ENCODE assay signal across 8 cellular contexts in genomic region chr19:50460161-50460765, GRCh38. TPM values are rescaled to one million over a fixed set of nuclear protein-coding genes. Genes with fewer than 3 reads are reported as not detected.
DNase-seq lines count a peak whose midpoint lies in the region; ATAC-seq and TF ChIP-seq lines count a peak whose summit lies in the region.

No MANE protein-coding gene starts in this region.

- CTCF ChIA-PET in SK-N-SH (lab: Yijun Ruan, JAX), result interaction anchor here (0.6 to 8.3 kb wide), 24 partner anchors 9 to 208 kb away, joined by 3 to 80 read pairs (median 4); partner anchors contain the start of genes MYBPC2 and POLD1

- H3K4me2 ChIP-seq in SK-N-SH (no peak overlapping the region), SU-DHL-6 (ENCODE audit: low read depth, low read length, poor library complexity, severe bottlenecking) (peak overlapping the region; percentile 41), osteoblast (ENCODE audit: insufficient read depth, low read length) (peak overlapping the region; percentile 14)

- no peak for TF ChIP-seq POLR2A in adrenal gland (IDR thresholded peaks at IDR 0.05)

- no peak for DNase-seq in SK-N-SH
- DNase-seq in osteoblast (ENCODE audit: insufficient read length, low spot score, missing footprints), result peak; percentile 90
- no peak for DNase-seq in adrenal gland
- no peak for DNase-seq in NCI-H774 (lab: John Stamatoyannopoulos, UW)

- H3K4me3 ChIP-seq in SK-N-SH (ENCODE audit: low read depth in 2 of 2, low read length in 1 of 2) (no peak overlapping the region), SU-DHL-6 (ENCODE audit: insufficient read depth, low read length, poor library complexity, severe bottlenecking) (no peak overlapping the region), osteoblast (ENCODE audit: insufficient read depth, low read length) (no peak overlapping the region), adrenal gland (no peak overlapping the region)

- H4K20me1 ChIP-seq in SK-N-SH (ENCODE audit: insufficient read depth), result no peaks in the 10 kb centered on the region
- H4K20me1 ChIP-seq in SU-DHL-6 (ENCODE audit: low read depth, low read length), result no peaks in the 10 kb centered on the region
- H4K20me1 ChIP-seq in osteoblast (ENCODE audit: insufficient read depth, low read length), result no peaks in the 10 kb centered on the region

- TF ChIP-seq RAD21 in SK-N-SH (IDR thresholded peaks at IDR 0.05; ENCODE audit: low read length), result no peak

- H3K9me2 ChIP-seq in SK-N-SH (no peaks in the 10 kb centered on the region), SU-DHL-6 (replicated peaks; ENCODE audit: insufficient read depth, low read length) (no peaks in the 10 kb centered on the region)

- POLR2A ChIA-PET in SK-N-SH (lab: Yijun Ruan, JAX), result interaction anchor here (0.7 to 1.1 kb wide), 4 partner anchors 17 to 92 kb away, joined by 3 to 4 read pairs (median 3); partner anchors contain the start of gene POLD1

- intact Hi-C loops in adrenal gland (cut with DNase I), result loop anchor here (5.0 kb wide), 1 partner anchor 93 kb away; the partner anchor contains the start of gene NAPSA (in 2 of the 2)

- H3K79me2 ChIP-seq in SK-N-SH (ENCODE audit: insufficient read depth) (no peaks in the 10 kb centered on the region), SU-DHL-6 (ENCODE audit: insufficient read depth, low read length) (no peaks in the 10 kb centered on the region), osteoblast (ENCODE audit: insufficient read depth, low read length) (no peaks in the 10 kb centered on the region)

- H3K4me1 ChIP-seq in SK-N-SH (ENCODE audit: control insufficient read depth in 1 of 2, insufficient read depth in 2 of 2, low read depth in 1 of 2, low read length in 1 of 2) (peaks cover 0 to 4% of the 10 kb centered on the region in 2 experiments; a peak in 1 of 4 replicates), osteoblast (ENCODE audit: insufficient read depth, low read length) (peaks cover 8% of the 10 kb centered on the region), adrenal gland (replicated peaks in 1 of 2) (no peaks in the 10 kb centered on the region)

- H3F3A ChIP-seq in SK-N-SH (replicated peaks; ENCODE audit: insufficient read depth) (no peaks in the 10 kb centered on the region), SU-DHL-6 (ENCODE audit: insufficient read depth) (peaks cover 5% of the 10 kb centered on the region)

- peaks cover 5% of the 10 kb centered on the region; the same call in 1 of the 2 replicates for H3K27me3 ChIP-seq in SK-N-SH (ENCODE audit: insufficient read depth)
- no peaks in the 10 kb centered on the region for H3K27me3 ChIP-seq in SU-DHL-6 (ENCODE audit: low read length)
- peaks cover 13% of the 10 kb centered on the region for H3K27me3 ChIP-seq in osteoblast (ENCODE audit: insufficient read depth, low read length)
- peaks cover 10% of the 10 kb centered on the region for H3K27me3 ChIP-seq in adrenal gland

- H3K9me3 ChIP-seq in SK-N-SH (no peaks in the 10 kb centered on the region), SU-DHL-6 (ENCODE audit: insufficient read depth, low read length) (no peaks in the 10 kb centered on the region), osteoblast (ENCODE audit: low read depth, low read length) (no peaks in the 10 kb centered on the region), adrenal gland (replicated peaks in 1 of 3) (no peaks in the 10 kb centered on the region)

- ATAC-seq in SK-N-SH treated with all-trans-retinoic acid at 6 μM for 48 hours (peak; percentile 46), HG02938 (IDR thresholded peaks at IDR 0.05; ENCODE audit: unreplicated experiment) (peak; percentile 61), GM21367 (IDR thresholded peaks at IDR 0.05; ENCODE audit: unreplicated experiment) (no peak)

- WGBS in SK-N-SH (ENCODE audit: low lambda C conversion rate), result 63% methylated on average over 13 of the region's 13 CpGs
- 26 to 31% (median 30%) methylated on average over 13 of the region's 13 CpGs for WGBS in adrenal gland, 4 donors

- H3K9ac ChIP-seq in SK-N-SH, result no peak overlapping the region
- H3K9ac ChIP-seq in SU-DHL-6 (ENCODE audit: low read length), result peak overlapping the region; percentile 26

- H3K27ac ChIP-seq in SK-N-SH (ENCODE audit: low read depth in 2 of 2, low read length in 1 of 2) (no peak overlapping the region), SU-DHL-6 (ENCODE audit: low read depth, low read length) (peak overlapping the region; percentile 73), osteoblast (ENCODE audit: low read depth, low read length) (no peak overlapping the region), adrenal gland (no peak overlapping the region)

- no peak for TF ChIP-seq EP300 in SK-N-SH (IDR thresholded peaks at IDR 0.05; ENCODE audit: borderline replicate concordance in 1 of 2, low read depth in 1 of 2, low read length in 1 of 2)

- no peaks in the 10 kb centered on the region for H3K36me3 ChIP-seq in SK-N-SH (replicated peaks in 1 of 2; ENCODE audit: control insufficient read depth in 1 of 2, insufficient read depth in 2 of 2, low read length in 1 of 2)
- H3K36me3 ChIP-seq in SU-DHL-6 (ENCODE audit: low read length), result no peaks in the 10 kb centered on the region
- H3K36me3 ChIP-seq in osteoblast (ENCODE audit: insufficient read depth, low read length), result no peaks in the 10 kb centered on the region
- H3K36me3 ChIP-seq in adrenal gland (replicated peaks in 1 of 2), result no peaks in the 10 kb centered on the region

- TF ChIP-seq CTCF in SK-N-SH (IDR thresholded peaks at IDR 0.05) (no peak), SU-DHL-6 (IDR thresholded peaks at IDR 0.05; ENCODE audit: insufficient read depth, low read length, poor library complexity, severe bottlenecking) (no peak), osteoblast (IDR thresholded peaks at IDR 0.05; ENCODE audit: extremely low read depth, low read depth, low read length) (no peak), adrenal gland (IDR thresholded peaks at IDR 0.05) (no peak)

- H2AFZ ChIP-seq in SK-N-SH (ENCODE audit: low read depth) (no peak overlapping the region), SU-DHL-6 (ENCODE audit: low read depth, low read length, severe bottlenecking) (peak overlapping the region; percentile 15), osteoblast (ENCODE audit: low read length) (no peak overlapping the region)

TF ChIP-seq in SK-N-SH, 30 proteins besides CTCF, POLR2A, EP300 and RAD21 (continues in another document):
- TF ChIP-seq RXRA (IDR thresholded peaks at IDR 0.05; ENCODE audit: borderline replicate concordance, low read depth) (no peak), GABPA (IDR thresholded peaks at IDR 0.05; ENCODE audit: low read depth) (no peak), FOXJ3 (CRISPR knock-in tag; IDR thresholded peaks at IDR 0.05) (no peak), CHD2 (IDR thresholded peaks at IDR 0.05; ENCODE audit: low read length, partially characterized antibody) (no peak), SIN3A (IDR thresholded peaks at IDR 0.05; ENCODE audit: borderline replicate concordance, low read depth, low read length) (no peak), MEF2A (IDR thresholded peaks at IDR 0.05; ENCODE audit: borderline replicate concordance, low read depth) (no peak), EZH2phosphoT487 (IDR thresholded peaks at IDR 0.05; ENCODE audit: borderline replicate concordance, low read depth) (no peak), FOXM1 (IDR thresholded peaks at IDR 0.05; ENCODE audit: low read depth) (no peak), ZBTB33 (IDR thresholded peaks at IDR 0.05; ENCODE audit: borderline replicate concordance, low read depth) (no peak)

RNA-seq across cellular contexts. Expression of gene EMC10, which starts 16.0 kb away (rescaled TPM):
- polyA plus RNA-seq in SK-N-SH (2012; rRNA removed) (218 and 219 TPM in 2 replicates), adrenal gland (100 to 1,000 TPM in 2 of 3 donors, 10 to 100 TPM in 1; 39.4 to 123 (median 113) TPM)
- 127 and 185 TPM in 2 replicates for polyA plus RNA-seq in SK-N-SH (2012; cell fraction: cytosol; rRNA removed)
- polyA plus RNA-seq in SK-N-SH (2012; cell fraction: nucleus; rRNA removed), result 80.6 and 85.4 TPM in 2 replicates
- total RNA-seq in osteoblast (47.1 and 56.5 TPM in 2 replicates), adrenal gland (100 to 1,000 TPM; 113 to 216 (median 132) TPM)

RNA-seq across cellular contexts. Expression of gene GARIN5A, which starts 16.4 kb away (rescaled TPM):
- polyA plus RNA-seq in SK-N-SH (2012; rRNA removed) (1.1 and 1.3 TPM in 2 replicates), adrenal gland (1 to 10 TPM in 2 of 3 donors, under 1 TPM in 1; 0.88 to 2.2 (median 2.0) TPM)
- polyA plus RNA-seq in SK-N-SH (2012; cell fraction: cytosol; rRNA removed), result 0.63 and 0.73 TPM in 2 replicates
- 0.80 and 1.00 TPM in 2 replicates for polyA plus RNA-seq in SK-N-SH (2012; cell fraction: nucleus; rRNA removed)
- total RNA-seq in osteoblast (0.29 and 0.36 TPM in 2 replicates), adrenal gland (10 to 100 TPM in 1 of 8 donors, 1 to 10 TPM in 5, under 1 TPM in 1, not detected in 1; 0.54 to 26.3 (median 2.1) TPM)

RNA-seq across cellular contexts. Expression of gene MYBPC2, which starts 27.6 kb away (rescaled TPM):
- not detected in 2 replicates for polyA plus RNA-seq in SK-N-SH (2012; rRNA removed)
- polyA plus RNA-seq in SK-N-SH (2012; cell fraction: cytosol; rRNA removed), result not detected in 2 replicates
- not detected in 2 replicates for polyA plus RNA-seq in SK-N-SH (2012; cell fraction: nucleus; rRNA removed)
- not detected in 2 replicates for total RNA-seq in osteoblast
- 1 to 10 TPM in 1 of 8 donors, not detected in 7; 1.6 TPM for total RNA-seq in adrenal gland
- polyA plus RNA-seq in adrenal gland, result under 1 TPM in 1 of 3 donors, not detected in 2; 0.03 TPM

RNA-seq across cellular contexts. Expression of gene SPIB, which starts 41.5 kb away (rescaled TPM):
- polyA plus RNA-seq in SK-N-SH (2012; rRNA removed) (not detected in 2 replicates), adrenal gland (under 1 TPM in 1 of 3 donors, not detected in 2; 0.03 TPM)
- 0.06 TPM in 1 of 2 replicates, not detected in the other for polyA plus RNA-seq in SK-N-SH (2012; cell fraction: cytosol; rRNA removed)
- not detected in 2 replicates for polyA plus RNA-seq in SK-N-SH (2012; cell fraction: nucleus; rRNA removed)
- total RNA-seq in osteoblast (0.36 TPM in 1 of 2 replicates, not detected in the other), adrenal gland (under 1 TPM in 2 of 8 donors, not detected in 6; 0.19 to 0.29 TPM)

RNA-seq across cellular contexts. Expression of gene JOSD2, which starts 50.7 kb away (rescaled TPM):
- 71.5 and 81.2 TPM in 2 replicates for polyA plus RNA-seq in SK-N-SH (2012; rRNA removed)
- 38.1 and 57.4 TPM in 2 replicates for polyA plus RNA-seq in SK-N-SH (2012; cell fraction: cytosol; rRNA removed)
- polyA plus RNA-seq in SK-N-SH (2012; cell fraction: nucleus; rRNA removed), result 54.2 and 76.0 TPM in 2 replicates
- total RNA-seq in osteoblast, result 19.4 and 22.8 TPM in 2 replicates
- total RNA-seq in adrenal gland, result 10 to 100 TPM; 24.5 to 70.9 (median 36.6) TPM
- polyA plus RNA-seq in adrenal gland, result 10 to 100 TPM in 2 of 3 donors, 1 to 10 TPM in 1; 1.2 to 66.4 (median 59.9) TPM
